Comparison of ENCODE assay signal across 18 cellular contexts in the genomic region with DNA sequence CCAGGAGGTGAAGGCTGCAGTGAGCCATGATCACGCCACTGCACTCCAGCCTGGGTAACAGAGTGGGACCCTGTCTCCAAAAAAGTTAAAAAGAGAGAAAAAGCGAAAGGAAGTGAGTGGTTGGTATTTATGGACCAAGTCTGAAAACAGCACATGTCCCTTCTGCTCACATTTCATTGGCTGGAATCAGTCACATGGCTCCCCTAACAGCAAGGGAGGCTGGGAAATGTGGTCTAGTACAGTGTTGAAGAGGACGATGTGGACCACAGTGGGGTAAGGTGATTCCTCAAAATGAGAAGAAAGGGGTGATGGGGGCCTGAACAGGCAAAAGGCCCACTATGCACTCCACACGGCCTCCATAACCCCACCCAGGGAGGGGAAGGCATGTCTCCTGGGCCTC.
"Had no signal": no experiment of that assay in that cellular context is flagged by ENCODE, and none has a peak within 500 bp of the region (broad histone marks: within the 10 kb centered on the region; RNA-seq: fewer than 3 reads in every experiment).

No MANE protein-coding gene starts in this region.

- H3K36me3 Mint-ChIP-seq: activated naive CD4-positive, alpha-beta T cell treated with anti-CD3 and anti-CD28 coated beads, Interleukin-2, amount 50 U/mL, for 24 hours; mesothelial cell of epicardium; natural killer cell treated with Interleukin-12 subunit alpha and Interleukin-12 subunit beta and Interleukin-15 and Interleukin-18, amount 100 ng/mL, for 72 hours had no signal

- H3K27me3 Mint-ChIP-seq: natural killer cell treated with Interleukin-12 subunit alpha and Interleukin-12 subunit beta and Interleukin-15 and Interleukin-18, amount 100 ng/mL, for 72 hours; stimulated activated naive CD8-positive, alpha-beta T cell treated with anti-CD3 and anti-CD28 coated beads, Interleukin-15, amount 100 ng/mL, for 72 hours had no signal

- H3K9ac ChIP-seq: parathyroid adenoma had no signal

- ATAC-seq: stimulated activated naive CD8-positive, alpha-beta T cell treated with anti-CD3 and anti-CD28 coated beads, Interleukin-15, amount 100 ng/mL, for 72 hours had no signal

- H3K27me3 ChIP-seq: ascending aorta, breast epithelium, esophagus squamous epithelium, hepatocyte, neutrophil, suprapubic skin, transverse colon had no signal

- DNase-seq: activated CD4-positive, alpha-beta T cell treated with anti-CD3 and anti-CD28 coated beads, Interleukin-2, amount 50 U/mL, for 4 hours; activated gamma-delta T cell; cerebellar nuclear complex; effector CD4-positive, alpha-beta T cell; esophagus squamous epithelium; stimulated activated naive CD8-positive, alpha-beta T cell treated with anti-CD3 and anti-CD28 coated beads, Interleukin-15, amount 100 ng/mL, for 72 hours; transverse colon; WERI-Rb-1 had no signal

- H3K4me2 ChIP-seq: hepatocyte had no signal

- H3K27ac ChIP-seq: ascending aorta, hepatocyte, neutrophil, parathyroid adenoma, suprapubic skin, transverse colon, WERI-Rb-1 had no signal

- H3K9me3 ChIP-seq: ascending aorta, breast epithelium, esophagus squamous epithelium, neutrophil, suprapubic skin, transverse colon had no signal

- H3K27ac Mint-ChIP-seq: activated naive CD4-positive, alpha-beta T cell treated with anti-CD3 and anti-CD28 coated beads, Interleukin-2, amount 50 U/mL, for 24 hours; natural killer cell treated with Interleukin-12 subunit alpha and Interleukin-12 subunit beta and Interleukin-15 and Interleukin-18, amount 100 ng/mL, for 72 hours had no signal

- H3K36me3 ChIP-seq: ascending aorta, breast epithelium, esophagus squamous epithelium, neutrophil, suprapubic skin, transverse colon, WERI-Rb-1 had no signal

- H3K4me1 Mint-ChIP-seq: activated naive CD4-positive, alpha-beta T cell treated with anti-CD3 and anti-CD28 coated beads, Interleukin-2, amount 50 U/mL, for 24 hours; stimulated activated naive CD8-positive, alpha-beta T cell treated with anti-CD3 and anti-CD28 coated beads, Interleukin-15, amount 100 ng/mL, for 72 hours had no signal

- H3K4me3 Mint-ChIP-seq: activated naive CD4-positive, alpha-beta T cell treated with anti-CD3 and anti-CD28 coated beads, Interleukin-2, amount 50 U/mL, for 24 hours; mesothelial cell of epicardium; natural killer cell treated with Interleukin-12 subunit alpha and Interleukin-12 subunit beta and Interleukin-15 and Interleukin-18, amount 100 ng/mL, for 72 hours; stimulated activated naive CD8-positive, alpha-beta T cell treated with anti-CD3 and anti-CD28 coated beads, Interleukin-15, amount 100 ng/mL, for 72 hours had no signal

- H2AFZ ChIP-seq: hepatocyte, parathyroid adenoma had no signal

- H3K9me3 Mint-ChIP-seq: natural killer cell treated with Interleukin-12 subunit alpha and Interleukin-12 subunit beta and Interleukin-15 and Interleukin-18, amount 100 ng/mL, for 72 hours had no signal

- H3K4me3 ChIP-seq: ascending aorta, breast epithelium, esophagus squamous epithelium, hepatocyte, lung, suprapubic skin, transverse colon had no signal

- H3K4me1 ChIP-seq: parathyroid adenoma, suprapubic skin had no signal

- H3K79me2 ChIP-seq: hepatocyte, parathyroid adenoma had no signal
